Comparison of ENCODE assay signal across 16 cellular contexts in the genomic region with DNA sequence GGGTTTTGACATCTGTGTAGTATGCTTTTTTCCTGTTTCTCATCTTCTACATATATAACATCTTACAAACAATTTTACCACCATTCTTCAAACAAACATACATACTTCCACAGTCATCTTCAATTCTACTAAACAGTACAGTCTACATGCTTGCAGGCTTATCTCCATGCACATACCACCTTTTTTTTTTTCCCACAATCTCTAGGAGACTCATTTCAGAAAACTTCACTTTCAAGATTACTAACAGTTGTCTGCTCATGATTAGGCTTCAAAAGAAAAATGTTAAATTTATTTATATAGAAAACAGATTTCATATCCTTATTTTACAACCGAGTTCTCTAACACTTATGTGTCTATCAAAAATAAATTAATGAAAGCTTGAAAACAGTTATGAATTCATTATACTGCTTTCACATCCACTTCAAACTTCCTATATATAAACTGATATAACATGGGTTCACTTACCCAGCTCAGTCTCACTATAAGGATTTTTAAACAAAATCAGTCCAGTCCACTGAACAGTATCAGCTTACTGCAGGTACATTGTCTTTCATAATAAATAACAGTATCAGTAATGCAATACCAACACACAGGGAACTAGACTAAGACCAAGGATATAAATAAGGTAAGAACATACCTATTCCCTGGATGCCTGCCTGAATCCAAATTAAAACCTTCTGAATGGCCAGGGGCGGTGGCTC. TPM values are rescaled to one million over a fixed set of nuclear protein-coding genes. Genes with fewer than 3 reads are reported as not detected.
DNase-seq lines count a peak whose midpoint lies in the region; ATAC-seq and TF ChIP-seq lines count a peak whose summit lies in the region.
"Had no signal": no experiment of that assay in that cellular context is flagged by ENCODE, and none has a peak within 500 bp of the region (broad histone marks: within the 10 kb centered on the region; RNA-seq: fewer than 3 reads in every experiment).

No MANE protein-coding gene starts in this region.

- H3K27ac ChIP-seq in fibroblast of lung (ENCODE audit: insufficient read depth, low read length) (no peak overlapping the region), dorsolateral prefrontal cortex (no peak overlapping the region)
- H3K27ac ChIP-seq: HL-60 had no signal

- H3K4me3 Mint-ChIP-seq in stimulated activated naive CD8-positive, alpha-beta T cell treated with anti-CD3 and anti-CD28 coated beads, Interleukin-15, amount 100 ng/mL, for 72 hours: no peak overlapping the region
- H3K4me3 Mint-ChIP-seq: natural killer cell treated with Interleukin-12 subunit alpha and Interleukin-12 subunit beta and Interleukin-15 and Interleukin-18, amount 100 ng/mL, for 72 hours; stimulated activated naive CD8-positive, alpha-beta T cell treated with anti-CD3 and anti-CD28 coated beads, Interleukin-15, Interleukin-2, amounts not matched to agents 100 ng/mL and 50 ng/mL, for 24 hours had no signal

- H3K27ac Mint-ChIP-seq in stimulated activated naive CD8-positive, alpha-beta T cell treated with anti-CD3 and anti-CD28 coated beads, Interleukin-15, amount 100 ng/mL, for 72 hours: no peak overlapping the region
- H3K27ac Mint-ChIP-seq: natural killer cell treated with Interleukin-12 subunit alpha and Interleukin-12 subunit beta and Interleukin-15 and Interleukin-18, amount 100 ng/mL, for 72 hours; stimulated activated naive CD8-positive, alpha-beta T cell treated with anti-CD3 and anti-CD28 coated beads, Interleukin-15, Interleukin-2, amounts not matched to agents 100 ng/mL and 50 ng/mL, for 24 hours had no signal

- no peak for DNase-seq in stimulated activated naive CD8-positive, alpha-beta T cell treated with anti-CD3 and anti-CD28 coated beads, Interleukin-15, amount 100 ng/mL, for 72 hours
- no peak for DNase-seq in stimulated activated naive CD8-positive, alpha-beta T cell treated with anti-CD3 and anti-CD28 coated beads, Interleukin-15, Interleukin-2, amounts not matched to agents 100 U/mL and 50 U/mL, for 24 hours
- DNase-seq in NCI-H226 (peak; percentile 60), fibroblast of lung (ENCODE audit: low read depth in 2 of 2) (peak; percentile 17 to 86), NCI-H446 treated with DMSO at 0.1 percent for 48 hours (lab: John Stamatoyannopoulos, UW) (no peak), pons (ENCODE audit: low spot score) (no peak), dorsolateral prefrontal cortex (no peak)
- DNase-seq: activated effector memory CD4-positive, alpha-beta T cell treated with anti-CD3 and anti-CD28 coated beads, Interleukin-2, amount 50 U/mL, for 16 hours; amygdala; KG1; NCI-H1092 had no signal

- no peaks in the 10 kb centered on the region for H3K9me3 ChIP-seq in fibroblast of lung (ENCODE audit: control insufficient read depth, insufficient read depth, low read depth, low read length)

- H3K27me3 ChIP-seq in fibroblast of lung (ENCODE audit: control insufficient read depth, insufficient read depth, low read length): no peaks in the 10 kb centered on the region
- H3K27me3 ChIP-seq in dorsolateral prefrontal cortex: no peaks in the 10 kb centered on the region

- no peak overlapping the region for H3K4me3 ChIP-seq in fibroblast of lung (replicated peaks in 1 of 4; ENCODE audit: control extremely low read depth in 1 of 4, insufficient read depth in 1 of 4, low read depth in 3 of 4, low read length in 4 of 4)
- no peak overlapping the region for H3K4me3 ChIP-seq in dorsolateral prefrontal cortex

- H3K27me3 Mint-ChIP-seq in stimulated activated naive CD8-positive, alpha-beta T cell treated with anti-CD3 and anti-CD28 coated beads, Interleukin-15, amount 100 ng/mL, for 72 hours: peaks cover 14% of the 10 kb centered on the region

- H3K4me1 ChIP-seq in fibroblast of lung (ENCODE audit: control insufficient read depth, extremely low read depth, insufficient read depth, low read length): peaks cover 3% of the 10 kb centered on the region

- no peak overlapping the region for H3K4me2 ChIP-seq in fibroblast of lung (ENCODE audit: extremely low read depth, insufficient read depth, low read length)

- intact Hi-C loops in dorsolateral prefrontal cortex (cut with DNase I): no loop called here

- TF ChIP-seq CTCF in fibroblast of lung (conservative IDR thresholded peaks at IDR 0.05 in 1 of 2, IDR thresholded peaks at IDR 0.05 in 1 of 2; ENCODE audit: low read depth in 1 of 2, low read length in 2 of 2): no peak
- TF ChIP-seq CTCF in dorsolateral prefrontal cortex (IDR thresholded peaks at IDR 0.05 in 54 of 56, conservative IDR thresholded peaks at IDR 0.05 in 2 of 56; ENCODE audit: low read depth in 1 of 56, partially characterized antibody in 56 of 56): no peak

- H3K9ac ChIP-seq in fibroblast of lung (ENCODE audit: insufficient read depth, low read length): no peak overlapping the region

- H3K4me1 Mint-ChIP-seq in stimulated activated naive CD8-positive, alpha-beta T cell treated with anti-CD3 and anti-CD28 coated beads, Interleukin-15, amount 100 ng/mL, for 72 hours: no peaks in the 10 kb centered on the region

- peak; percentile 59 for ATAC-seq in stimulated activated naive CD8-positive, alpha-beta T cell treated with anti-CD3 and anti-CD28 coated beads, Interleukin-15, amount 100 ng/mL, for 72 hours
- no peak for ATAC-seq in stimulated activated naive CD8-positive, alpha-beta T cell treated with anti-CD3 and anti-CD28 coated beads, Interleukin-15, Interleukin-2, amounts not matched to agents 100 U/mL and 50 U/mL, for 24 hours
- ATAC-seq in HG02798 (IDR thresholded peaks at IDR 0.05; ENCODE audit: poor library complexity, unreplicated experiment): no peak
- ATAC-seq: natural killer cell treated with Interleukin-12 subunit alpha and Interleukin-12 subunit beta and Interleukin-15 and Interleukin-18, amount 100 ng/mL, for 72 hours; Right ventricle myocardium inferior had no signal

- peaks cover 8 to 16% of the 10 kb centered on the region in 2 donors for H3K9me3 Mint-ChIP-seq in stimulated activated naive CD8-positive, alpha-beta T cell treated with anti-CD3 and anti-CD28 coated beads, Interleukin-15, amount 100 ng/mL, for 72 hours
- H3K9me3 Mint-ChIP-seq: natural killer cell treated with Interleukin-12 subunit alpha and Interleukin-12 subunit beta and Interleukin-15 and Interleukin-18, amount 100 ng/mL, for 72 hours had no signal

- H4K20me1 ChIP-seq in fibroblast of lung (ENCODE audit: control insufficient read depth, extremely low read depth, insufficient read depth, low read length): no peaks in the 10 kb centered on the region

- no peak overlapping the region for H2AFZ ChIP-seq in fibroblast of lung (ENCODE audit: low read length)

- H3K79me2 ChIP-seq in fibroblast of lung (ENCODE audit: control insufficient read depth, insufficient read depth, low read length): peaks cover 49% of the 10 kb centered on the region

- no peaks in the 10 kb centered on the region for H3K36me3 ChIP-seq in fibroblast of lung (ENCODE audit: control insufficient read depth, insufficient read depth, low read length)

RNA-seq across cellular contexts. Expression of a gene that starts 42.5 kb away (rescaled TPM):
- total RNA-seq in fibroblast of lung (39.3 and 39.5 TPM in 2 replicates), dorsolateral prefrontal cortex (10 to 100 TPM; 25.9 to 64.7 (median 42.9) TPM)
- polyA plus RNA-seq in fibroblast of lung: 18.8 and 21.0 TPM in 2 replicates
- polyA plus RNA-seq in fibroblast of lung (2012): 11.3 and 18.3 TPM in 2 replicates
- 64.0 and 140 TPM in 2 replicates for polyA minus RNA-seq in fibroblast of lung (ENCODE audit: low replicate concordance)

Comparison
In these comparisons a context has a peak if more than half of its experiments do, and no peak if none do; other contexts are left out.
1. DNase-seq: peak in NCI-H226 (single experiment) and fibroblast of lung (2 of 2); none in stimulated activated naive CD8-positive, alpha-beta T cell treated with anti-CD3 and anti-CD28 coated beads, Interleukin-15, amount 100 ng/mL, for 72 hours (0 of 2), stimulated activated naive CD8-positive, alpha-beta T cell treated with anti-CD3 and anti-CD28 coated beads, Interleukin-15, Interleukin-2, amounts not matched to agents 100 U/mL and 50 U/mL, for 24 hours (single experiment), NCI-H446 treated with DMSO at 0.1 percent for 48 hours (single experiment), pons (single experiment) and dorsolateral prefrontal cortex (0 of 10).